Comparison of ENCODE assay signal across 27 cellular contexts in genomic region chr5:74391410-74391809, GRCh38.
"Had no signal": no experiment of that assay in that cellular context is flagged by ENCODE, and none has a peak within 500 bp of the region (broad histone marks: within the 10 kb centered on the region; RNA-seq: fewer than 3 reads in every experiment).

No MANE protein-coding gene starts in this region.

- H3K4me3 ChIP-seq: hepatocyte, lower lobe of right lung, neural progenitor cell, spleen had no signal

- H3K4me1 ChIP-seq: lower lobe of right lung, spleen had no signal

- DNase-seq: activated B cell treated with CpG ODN at 0.5 μM for 24 hours; activated CD4-positive, alpha-beta T cell treated with anti-CD3 and anti-CD28 coated beads for 36 hours; activated CD4-positive, alpha-beta T cell treated with anti-CD3 and anti-CD28 coated beads, Interleukin-2, amount 50 U/mL, for 4 hours; activated CD8-positive, alpha-beta memory T cell treated with anti-CD3 and anti-CD28 coated beads for 24 hours; activated CD8-positive, alpha-beta memory T cell treated with anti-CD3 and anti-CD28 coated beads, Interleukin-2, amount 50 U/mL, for 4 hours; activated T-cell treated with anti-CD3 and anti-CD28 coated beads, Interleukin-2, amount 50 U/mL, for 24 hours; aorta; caudate nucleus; effector CD4-positive, alpha-beta T cell; erythroblast; foreskin keratinocyte; glutamatergic neuron; immature natural killer cell; lower lobe of right lung; mesendoderm; spleen; stimulated activated CD4-positive, alpha-beta T cell treated with anti-CD3 and anti-CD28 coated beads, Interleukin-4, amount 100 ng/mL, for 1 hour; stimulated activated naive CD4-positive, alpha-beta T cell treated with Interleukin-2 at 50 U/mL for 16 hours had no signal

- H3K9me3 Mint-ChIP-seq: activated B cell treated with CpG ODN at 0.5 μM for 24 hours; activated naive CD4-positive, alpha-beta T cell treated with anti-CD3 and anti-CD28 coated beads, Interleukin-2, amount 50 U/mL, for 72 hours; activated T-cell treated with anti-CD3 and anti-CD28 coated beads, Interleukin-2, amount 50 U/mL, for 24 hours; activated T-helper 17 cell treated with anti-CD3 and anti-CD28 coated beads, Interleukin-2, amount 50 U/mL, for 72 hours; dendritic cell treated with granulocyte-macrophage colony-stimulating factor and Interleukin-4, amounts not matched to agents 40 ng/mL and 50 ng/mL, for 4 days; immature natural killer cell; naive thymus-derived CD4-positive, alpha-beta T cell; neural progenitor cell had no signal

- H3K4me2 ChIP-seq: hepatocyte, neural progenitor cell had no signal

- H2AFZ ChIP-seq: hepatocyte, neural progenitor cell had no signal

- H3K79me2 ChIP-seq: hepatocyte had no signal

- H3K4me1 Mint-ChIP-seq: activated B cell treated with CpG ODN at 0.5 μM for 24 hours; activated T-helper 17 cell treated with anti-CD3 and anti-CD28 coated beads, Interleukin-2, amount 50 U/mL, for 72 hours; immature natural killer cell had no signal

- ATAC-seq: activated CD4-positive, alpha-beta T cell treated with anti-CD3 and anti-CD28 coated beads for 36 hours; activated naive CD4-positive, alpha-beta T cell treated with anti-CD3 and anti-CD28 coated beads, Interleukin-2, amount 50 U/mL, for 72 hours; activated T-helper 17 cell treated with anti-CD3 and anti-CD28 coated beads, Interleukin-2, amount 50 U/mL, for 72 hours; foreskin keratinocyte; left lobe of liver; lower lobe of right lung; naive thymus-derived CD4-positive, alpha-beta T cell had no signal

- H3K36me3 Mint-ChIP-seq: activated naive CD4-positive, alpha-beta T cell treated with anti-CD3 and anti-CD28 coated beads, Interleukin-2, amount 50 U/mL, for 72 hours; brain; immature natural killer cell; naive thymus-derived CD4-positive, alpha-beta T cell; neural progenitor cell had no signal

- H3K27ac ChIP-seq: foreskin keratinocyte, hepatocyte, lower lobe of right lung, neural progenitor cell, spleen had no signal

- H3K27me3 Mint-ChIP-seq: activated B cell treated with CpG ODN at 0.5 μM for 24 hours; activated CD4-positive, alpha-beta T cell treated with anti-CD3 and anti-CD28 coated beads for 36 hours; activated T-cell treated with anti-CD3 and anti-CD28 coated beads, Interleukin-2, amount 50 U/mL, for 24 hours; dendritic cell treated with granulocyte-macrophage colony-stimulating factor and Interleukin-4, amounts not matched to agents 40 ng/mL and 50 ng/mL, for 4 days; progenitor cell of endocrine pancreas had no signal

- H3K27ac Mint-ChIP-seq: activated B cell treated with CpG ODN at 0.5 μM for 24 hours; activated CD4-positive, alpha-beta T cell treated with anti-CD3 and anti-CD28 coated beads for 36 hours; activated naive CD4-positive, alpha-beta T cell treated with anti-CD3 and anti-CD28 coated beads, Interleukin-2, amount 50 U/mL, for 72 hours; activated T-cell treated with anti-CD3 and anti-CD28 coated beads, Interleukin-2, amount 50 U/mL, for 24 hours; activated T-helper 17 cell treated with anti-CD3 and anti-CD28 coated beads, Interleukin-2, amount 50 U/mL, for 72 hours; dendritic cell treated with granulocyte-macrophage colony-stimulating factor and Interleukin-4, amounts not matched to agents 40 ng/mL and 50 ng/mL, for 4 days; immature natural killer cell; naive thymus-derived CD4-positive, alpha-beta T cell; neural progenitor cell; progenitor cell of endocrine pancreas had no signal

- H3K4me3 Mint-ChIP-seq: activated B cell treated with CpG ODN at 0.5 μM for 24 hours; activated CD4-positive, alpha-beta T cell treated with anti-CD3 and anti-CD28 coated beads for 36 hours; activated T-cell treated with anti-CD3 and anti-CD28 coated beads, Interleukin-2, amount 50 U/mL, for 24 hours; activated T-helper 17 cell treated with anti-CD3 and anti-CD28 coated beads, Interleukin-2, amount 50 U/mL, for 72 hours; brain; dendritic cell treated with granulocyte-macrophage colony-stimulating factor and Interleukin-4, amounts not matched to agents 40 ng/mL and 50 ng/mL, for 4 days; immature natural killer cell; neural progenitor cell had no signal

- H3K27me3 ChIP-seq: foreskin keratinocyte, hepatocyte, neural progenitor cell, spleen had no signal

- H3K36me3 ChIP-seq: lower lobe of right lung, neural progenitor cell, spleen had no signal
